Comparison of ENCODE assay signal across 18 cellular contexts in genomic region chr13:21047087-21047486, GRCh38. TPM values are rescaled to one million over a fixed set of nuclear protein-coding genes. Genes with fewer than 3 reads are reported as not detected.
DNase-seq lines count a peak whose midpoint lies in the region; ATAC-seq and TF ChIP-seq lines count a peak whose summit lies in the region.
"Had no signal": no experiment of that assay in that cellular context is flagged by ENCODE, and none has a peak within 500 bp of the region (broad histone marks: within the 10 kb centered on the region; RNA-seq: fewer than 3 reads in every experiment).

No MANE protein-coding gene starts in this region.

- H3K9ac ChIP-seq in trophoblast cell (ENCODE audit: low read length): no peak overlapping the region

- H3K36me3 Mint-ChIP-seq in chondrocyte (ENCODE audit: low read depth): peaks cover 8% of the 10 kb centered on the region
- no peaks in the 10 kb centered on the region for H3K36me3 Mint-ChIP-seq in activated naive CD8-positive, alpha-beta T cell treated with anti-CD3 and anti-CD28 coated beads for 36 hours
- H3K36me3 Mint-ChIP-seq: CD4-positive, CD25-positive, alpha-beta regulatory T cell had no signal

- peak overlapping the region; percentile 73 for H3K27ac Mint-ChIP-seq in chondrocyte (ENCODE audit: unreplicated experiment)
- H3K27ac Mint-ChIP-seq in activated naive CD8-positive, alpha-beta T cell treated with anti-CD3 and anti-CD28 coated beads for 36 hours: no peak overlapping the region
- H3K27ac Mint-ChIP-seq: B cell; CD4-positive, CD25-positive, alpha-beta regulatory T cell had no signal

- no peak overlapping the region for H2BK5ac ChIP-seq in trophoblast cell (ENCODE audit: low read depth, low read length, poor library complexity)

- H3K79me1 ChIP-seq in trophoblast cell (ENCODE audit: low read length): no peaks in the 10 kb centered on the region

- peak overlapping the region in 10 of 12 donors; percentile 4 to 77 (median 57) for H3K27ac ChIP-seq in heart left ventricle
- H3K27ac ChIP-seq in trophoblast cell (ENCODE audit: low read depth, low read length): no peak overlapping the region
- H3K27ac ChIP-seq in upper lobe of right lung: no peak overlapping the region
- H3K27ac ChIP-seq: Peyer's patch had no signal

- ATAC-seq in heart left ventricle: peak in 1 of 4 donors; percentile 30
- ATAC-seq in upper lobe of right lung: peak; percentile 37

- no peak overlapping the region for H2AK5ac ChIP-seq in trophoblast cell (ENCODE audit: low read length)

- no peak for TF ChIP-seq CTCF in heart left ventricle (IDR thresholded peaks at IDR 0.05)
- TF ChIP-seq CTCF in chondrocyte (IDR thresholded peaks at IDR 0.05): no peak
- TF ChIP-seq CTCF in upper lobe of right lung (IDR thresholded peaks at IDR 0.05): no peak

- H3K4me2 ChIP-seq in trophoblast cell (ENCODE audit: low read length): no peak overlapping the region

- H3K4ac ChIP-seq in trophoblast cell (ENCODE audit: low read depth, low read length): peak overlapping the region; percentile 59

- no peaks in the 10 kb centered on the region for H3K27me3 ChIP-seq in heart left ventricle
- H3K27me3 ChIP-seq in trophoblast cell (ENCODE audit: insufficient read depth, low read length): no peaks in the 10 kb centered on the region
- H3K27me3 ChIP-seq in upper lobe of right lung: no peaks in the 10 kb centered on the region
- H3K27me3 ChIP-seq: Peyer's patch had no signal

- no peak overlapping the region for H2BK120ac ChIP-seq in trophoblast cell (ENCODE audit: insufficient read depth, low read length, poor library complexity)

- no peak overlapping the region for H4K91ac ChIP-seq in trophoblast cell (ENCODE audit: low read depth, low read length)

- H4K12ac ChIP-seq in trophoblast cell (ENCODE audit: low read depth, low read length): no peak overlapping the region

- H3K4me1 ChIP-seq in heart left ventricle: peaks cover 0 to 94% (median 68%) of the 10 kb centered on the region in 12 donors
- peaks cover 12 to 14% of the 10 kb centered on the region in 2 experiments for H3K4me1 ChIP-seq in trophoblast cell (ENCODE audit: control insufficient read depth in 1 of 2, insufficient read depth in 2 of 2, low read length in 2 of 2)
- H3K4me1 ChIP-seq in upper lobe of right lung: peaks cover 47% of the 10 kb centered on the region
- H3K4me1 ChIP-seq: HAP-1, Peyer's patch had no signal

- H3K4me3 ChIP-seq in heart left ventricle: no peak overlapping the region
- H3K4me3 ChIP-seq in trophoblast cell (ENCODE audit: low read depth, low read length): no peak overlapping the region
- H3K4me3 ChIP-seq in upper lobe of right lung: no peak overlapping the region
- H3K4me3 ChIP-seq: HAP-1, Peyer's patch had no signal

- H3K9me3 ChIP-seq in heart left ventricle (no peaks in the 10 kb centered on the region), trophoblast cell (ENCODE audit: insufficient read depth, low read depth, low read length) (peaks cover 2% of the 10 kb centered on the region), upper lobe of right lung (no peaks in the 10 kb centered on the region)
- H3K9me3 ChIP-seq: HAP-1, Peyer's patch had no signal

- H2AFZ ChIP-seq in trophoblast cell (ENCODE audit: insufficient read depth, low read length, poor library complexity): no peak overlapping the region

- H3K14ac ChIP-seq in trophoblast cell (ENCODE audit: low read length): no peak overlapping the region

- H3K79me2 ChIP-seq in trophoblast cell (ENCODE audit: control insufficient read depth, insufficient read depth, low read length, poor library complexity): peaks cover 31% of the 10 kb centered on the region

- no peak overlapping the region for H3K4me3 Mint-ChIP-seq in chondrocyte (ENCODE audit: unreplicated experiment)
- no peak overlapping the region for H3K4me3 Mint-ChIP-seq in activated naive CD8-positive, alpha-beta T cell treated with anti-CD3 and anti-CD28 coated beads for 36 hours
- H3K4me3 Mint-ChIP-seq: B cell; CD4-positive, CD25-positive, alpha-beta regulatory T cell had no signal

- no peak overlapping the region for H4K8ac ChIP-seq in trophoblast cell (ENCODE audit: low read depth, low read length)

- H3K27me3 Mint-ChIP-seq in chondrocyte (ENCODE audit: low read depth): no peaks in the 10 kb centered on the region
- H3K27me3 Mint-ChIP-seq in activated naive CD8-positive, alpha-beta T cell treated with anti-CD3 and anti-CD28 coated beads for 36 hours: peaks cover 5% of the 10 kb centered on the region

- no peak overlapping the region for H2BK12ac ChIP-seq in trophoblast cell (ENCODE audit: low read length)

- H3K4me1 Mint-ChIP-seq in chondrocyte (ENCODE audit: low read depth): peaks cover 70% of the 10 kb centered on the region
- no peaks in the 10 kb centered on the region for H3K4me1 Mint-ChIP-seq in activated naive CD8-positive, alpha-beta T cell treated with anti-CD3 and anti-CD28 coated beads for 36 hours
- H3K4me1 Mint-ChIP-seq: CD4-positive, CD25-positive, alpha-beta regulatory T cell had no signal

- H3K18ac ChIP-seq in trophoblast cell (ENCODE audit: low read length): no peak overlapping the region

- H3K36me3 ChIP-seq in heart left ventricle (peaks cover 0 to 33% (median 11%) of the 10 kb centered on the region in 9 donors), trophoblast cell (ENCODE audit: control insufficient read depth in 1 of 2, insufficient read depth in 2 of 2, low read length in 2 of 2) (peaks cover 28 to 30% of the 10 kb centered on the region in 2 experiments), upper lobe of right lung (peaks cover 14% of the 10 kb centered on the region)
- H3K36me3 ChIP-seq: Peyer's patch had no signal

- intact Hi-C loops in heart left ventricle (cut with DNase I) (loop anchor here in 1 of 10 donors (10.0 kb wide), 1 partner anchor 62 kb away; no protein-coding TSS in a partner anchor), cardiac septum (cut with DNase I) (no loop called here), upper lobe of right lung (cut with DNase I) (no loop called here)

- no peaks in the 10 kb centered on the region for H3K9me3 Mint-ChIP-seq in chondrocyte (ENCODE audit: low read depth)
- no peaks in the 10 kb centered on the region for H3K9me3 Mint-ChIP-seq in activated naive CD8-positive, alpha-beta T cell treated with anti-CD3 and anti-CD28 coated beads for 36 hours

- no peak for TF ChIP-seq POLR2A in heart left ventricle (IDR thresholded peaks at IDR 0.05)

- DNase-seq in heart left ventricle (no peak), cardiac septum (ENCODE audit: low spot score) (no peak), chondrocyte (ENCODE audit: low spot score) (no peak), trophoblast cell (no peak), upper lobe of right lung (no peak), NK-92 (lab: John Stamatoyannopoulos, UW; ENCODE audit: unreplicated experiment) (no peak), amygdala (lab: John Stamatoyannopoulos, UW) (no peak)
- no peak for DNase-seq in activated naive CD8-positive, alpha-beta T cell treated with anti-CD3 and anti-CD28 coated beads for 36 hours
- DNase-seq: 8988T; CD4-positive, CD25-positive, alpha-beta regulatory T cell; COR-L47; GDM1; NCI-H1105; NCI-H2081 treated with DMSO at 0.1 percent for 48 hours; NK-92 treated with Interleukin-12 subunit alpha and Interleukin-12 subunit beta, amount 100 ng/mL, for 24 hours had no signal

- H3K23ac ChIP-seq in trophoblast cell (ENCODE audit: low read length): no peak overlapping the region

- 86 to 94% (median 90%) methylated on average over 9 of the region's 9 CpGs for WGBS in heart left ventricle, 4 donors
- WGBS in trophoblast cell (ENCODE audit: extremely low coverage, insufficient coverage, insufficient read length): no CpG with 5 or more reads among the region's 9 CpGs

RNA-seq across cellular contexts. Expression of gene LATS2, which starts 14.3 kb away (rescaled TPM):
- total RNA-seq in heart left ventricle (10 to 100 TPM; 16.6 to 35.6 (median 27.1) TPM), cardiac septum (27.8 TPM), chondrocyte (58.1 to 104 TPM (median 100 TPM) in 3 replicates), upper lobe of right lung (44.1 TPM)
- 10 to 100 TPM in 1 of 2 donors, 1 to 10 TPM in 1; 7.8 to 22.9 TPM for polyA plus RNA-seq in heart left ventricle
- polyA plus RNA-seq in trophoblast cell (2013): 33.1 and 34.6 TPM in 2 replicates
- total RNA-seq in activated naive CD8-positive, alpha-beta T cell treated with anti-CD3 and anti-CD28 coated beads for 36 hours: 1 to 10 TPM in 1 of 2 experiments, under 1 TPM in 1; 0.99 to 1.0 TPM
- polyA plus RNA-seq: CD4-positive, CD25-positive, alpha-beta regulatory T cell had no signal

Comparison
In these comparisons a context has a peak if more than half of its experiments do, and no peak if none do; other contexts are left out.
1. H3K27ac ChIP-seq: peak in heart left ventricle (10 of 12); none in trophoblast cell (single experiment) and upper lobe of right lung (single experiment).
2. RNA of gene LATS2, which starts 14.3 kb away (total RNA-seq): 58.1 to 104 TPM in chondrocyte, 44.1 TPM in upper lobe of right lung (single experiment), 27.8 TPM in cardiac septum (single experiment) and 16.6 to 35.6 TPM in heart left ventricle; 0.99 to 1.0 TPM in activated naive CD8-positive, alpha-beta T cell treated with anti-CD3 and anti-CD28 coated beads for 36 hours; every median in the first group is over 4 times any median in the second.